9 cellular contexts compared by ENCODE assay signal in the genomic region with DNA sequence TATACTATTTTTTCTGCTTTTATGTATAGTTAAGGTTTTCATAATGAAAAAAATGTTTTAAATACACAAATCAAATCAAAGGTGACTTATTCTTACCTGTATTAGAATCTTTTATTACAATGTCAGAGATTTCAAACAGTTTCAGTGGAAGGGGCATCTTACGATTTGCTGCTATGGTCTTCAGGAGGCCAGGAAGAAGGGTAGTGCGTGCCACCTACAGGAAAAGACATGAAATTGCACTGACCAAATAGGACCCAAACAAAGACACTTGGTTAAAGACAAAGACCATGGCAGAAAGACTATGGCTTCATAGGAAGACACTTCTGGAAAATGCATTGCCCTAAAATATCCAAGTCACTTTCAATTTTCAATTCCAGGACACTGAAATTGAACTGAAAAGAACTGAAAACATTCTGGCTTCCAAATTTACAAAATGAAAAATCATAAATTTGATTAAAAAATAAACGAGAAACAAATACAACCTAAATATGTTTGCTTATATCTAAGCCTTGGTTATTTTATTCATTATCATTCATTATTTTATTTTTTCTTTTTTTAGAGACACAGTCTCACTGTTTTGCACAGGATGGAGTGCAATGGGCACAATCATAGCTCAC. TPM values are rescaled to one million over a fixed set of nuclear protein-coding genes. Genes with fewer than 3 reads are reported as not detected.
DNase-seq lines count a peak whose midpoint lies in the region; ATAC-seq and TF ChIP-seq lines count a peak whose summit lies in the region.
"Had no signal": no experiment of that assay in that cellular context is flagged by ENCODE, and none has a peak within 500 bp of the region (broad histone marks: within the 10 kb centered on the region; RNA-seq: fewer than 3 reads in every experiment).

No MANE protein-coding gene starts in this region.

- H3K27me3 ChIP-seq in OCI-LY3 (ENCODE audit: low read depth, low read length) (no peaks in the 10 kb centered on the region), dorsolateral prefrontal cortex (no peaks in the 10 kb centered on the region)

- peaks cover 7% of the 10 kb centered on the region; the same call in 1 of the 2 replicates for H3K79me2 ChIP-seq in OCI-LY3 (ENCODE audit: low read length)

- H3K36me3 Mint-ChIP-seq in mesothelial cell of epicardium: peaks cover 16% of the 10 kb centered on the region
- peaks cover 27% of the 10 kb centered on the region for H3K36me3 Mint-ChIP-seq in activated CD4-positive, alpha-beta memory T cell treated with anti-CD3 and anti-CD28 coated beads for 36 hours

- no peak overlapping the region for H3K27ac Mint-ChIP-seq in mesothelial cell of epicardium
- no peak overlapping the region for H3K27ac Mint-ChIP-seq in activated CD4-positive, alpha-beta memory T cell treated with anti-CD3 and anti-CD28 coated beads for 36 hours
- H3K27ac Mint-ChIP-seq: CD8-positive, alpha-beta memory T cell had no signal

- no peaks in the 10 kb centered on the region for H3K9me3 Mint-ChIP-seq in mesothelial cell of epicardium
- H3K9me3 Mint-ChIP-seq in activated CD4-positive, alpha-beta memory T cell treated with anti-CD3 and anti-CD28 coated beads for 36 hours: no peaks in the 10 kb centered on the region
- H3K9me3 Mint-ChIP-seq: CD8-positive, alpha-beta memory T cell had no signal

- intact Hi-C loops in dorsolateral prefrontal cortex (cut with DNase I): loop anchor here (5.0 to 10.0 kb wide), 4 partner anchors 49 to 559 kb away; no protein-coding TSS in a partner anchor
- intact Hi-C loops in activated CD4-positive, alpha-beta memory T cell treated with anti-CD3 and anti-CD28 coated beads for 36 hours (cut with micrococcal nuclease): loop anchor here (1.0 kb wide), 2 partner anchors 296 to 557 kb away; no protein-coding TSS in a partner anchor

- no peak overlapping the region for H3K4me3 Mint-ChIP-seq in mesothelial cell of epicardium
- H3K4me3 Mint-ChIP-seq in activated CD4-positive, alpha-beta memory T cell treated with anti-CD3 and anti-CD28 coated beads for 36 hours: no peak overlapping the region
- H3K4me3 Mint-ChIP-seq: CD8-positive, alpha-beta memory T cell had no signal

- no peak overlapping the region for H3K4me2 ChIP-seq in OCI-LY3 (ENCODE audit: low read length)

- no peaks in the 10 kb centered on the region for H4K20me1 ChIP-seq in OCI-LY3 (ENCODE audit: insufficient read depth, low read length)

- peak; percentile 93 for ATAC-seq in GM21723 (IDR thresholded peaks at IDR 0.05; ENCODE audit: unreplicated experiment)

- H3K4me3 ChIP-seq in OCI-LY3 (ENCODE audit: low read length): no peak overlapping the region
- no peak overlapping the region for H3K4me3 ChIP-seq in dorsolateral prefrontal cortex

- peaks cover 17% of the 10 kb centered on the region for H3K36me3 ChIP-seq in OCI-LY3 (replicated peaks; ENCODE audit: low read depth, low read length)

- H2AFZ ChIP-seq in OCI-LY3 (ENCODE audit: low read depth, low read length): no peak overlapping the region

- H3K9me3 ChIP-seq in OCI-LY3 (ENCODE audit: insufficient read depth, low read length): no peaks in the 10 kb centered on the region

- H3K4me1 Mint-ChIP-seq in mesothelial cell of epicardium: no peaks in the 10 kb centered on the region
- no peaks in the 10 kb centered on the region for H3K4me1 Mint-ChIP-seq in activated CD4-positive, alpha-beta memory T cell treated with anti-CD3 and anti-CD28 coated beads for 36 hours (ENCODE audit: low read depth)

- no peak overlapping the region for H3K9ac ChIP-seq in OCI-LY3 (ENCODE audit: low read length)

- POLR2A ChIA-PET in activated CD4-positive, alpha-beta memory T cell treated with anti-CD3 and anti-CD28 coated beads for 36 hours (lab: Charles Lee): no interaction called here

- CTCF ChIA-PET in activated CD4-positive, alpha-beta memory T cell treated with anti-CD3 and anti-CD28 coated beads for 36 hours (lab: Charles Lee): interaction anchor here (0.9 to 2.6 kb wide), 6 partner anchors 9 to 556 kb away, joined by 3 to 24 read pairs (median 3); no protein-coding TSS in a partner anchor

- TF ChIP-seq CTCF in OCI-LY3 (IDR thresholded peaks at IDR 0.05; ENCODE audit: low read depth, low read length) (peak; percentile 64), dorsolateral prefrontal cortex (IDR thresholded peaks at IDR 0.05 in 54 of 56, conservative IDR thresholded peaks at IDR 0.05 in 2 of 56; ENCODE audit: low read depth in 1 of 56, partially characterized antibody in 56 of 56) (peak; percentile 49 to 91 (median 80)), mesothelial cell of epicardium (IDR thresholded peaks at IDR 0.05; ENCODE audit: unreplicated experiment) (peak; percentile 75)

- peak; percentile 2 to 42 for DNase-seq in NOMO-1 (lab: John Stamatoyannopoulos, UW; ENCODE audit: unreplicated experiment in 2 of 2)
- no peak for DNase-seq in NOMO-1 treated with dmso at 0.1 percent for 144 hours (lab: John Stamatoyannopoulos, UW; ENCODE audit: unreplicated experiment)
- DNase-seq in HuH-7.5 (ENCODE audit: low spot score): peak; percentile 51
- DNase-seq in dorsolateral prefrontal cortex: peak in 2 of 10 donors; percentile 9 to 20
- no peak for DNase-seq in mesothelial cell of epicardium (ENCODE audit: low spot score in 2 of 2, unreplicated experiment in 2 of 2)
- no peak for DNase-seq in activated CD4-positive, alpha-beta memory T cell treated with anti-CD3 and anti-CD28 coated beads for 36 hours

- H3K27ac ChIP-seq in OCI-LY3 (ENCODE audit: low read length) (no peak overlapping the region), dorsolateral prefrontal cortex (no peak overlapping the region)

- no peaks in the 10 kb centered on the region for H3K27me3 Mint-ChIP-seq in mesothelial cell of epicardium (ENCODE audit: low read depth)
- no peaks in the 10 kb centered on the region for H3K27me3 Mint-ChIP-seq in activated CD4-positive, alpha-beta memory T cell treated with anti-CD3 and anti-CD28 coated beads for 36 hours
- H3K27me3 Mint-ChIP-seq: CD8-positive, alpha-beta memory T cell had no signal

- H3K4me1 ChIP-seq in OCI-LY3 (ENCODE audit: low read length): no peaks in the 10 kb centered on the region

RNA-seq across cellular contexts. Expression of gene FARSB, which starts 42.1 kb away (rescaled TPM):
- 10 to 100 TPM; 13.2 to 41.5 (median 27.8) TPM for total RNA-seq in dorsolateral prefrontal cortex
- 17.7 to 19.1 TPM (median 18.5 TPM) in 3 replicates for total RNA-seq in mesothelial cell of epicardium
- total RNA-seq in activated CD4-positive, alpha-beta memory T cell treated with anti-CD3 and anti-CD28 coated beads for 36 hours: 10 to 100 TPM; 40.3 to 41.4 TPM

RNA-seq across cellular contexts. Expression of gene MOGAT1, which starts 57.6 kb away (rescaled TPM):
- total RNA-seq in dorsolateral prefrontal cortex (1 to 10 TPM in 32 of 120 experiments, under 1 TPM in 59, not detected in 29; 0.44 to 3.4 (median 0.85) TPM), mesothelial cell of epicardium (not detected in 3 replicates)
- not detected for total RNA-seq in activated CD4-positive, alpha-beta memory T cell treated with anti-CD3 and anti-CD28 coated beads for 36 hours
- total RNA-seq: CD8-positive, alpha-beta memory T cell had no signal

Comparison
In these comparisons a context has a peak if more than half of its experiments do, and no peak if none do; other contexts are left out.
1. DNase-seq: peak in NOMO-1 (2 of 2) and HuH-7.5 (single experiment); none in NOMO-1 treated with dmso at 0.1 percent for 144 hours (single experiment), mesothelial cell of epicardium (0 of 2) and activated CD4-positive, alpha-beta memory T cell treated with anti-CD3 and anti-CD28 coated beads for 36 hours (single experiment).
2. Peak in every context shown above with its lines, with median percentiles within 50 percentile points of each other: CTCF ChIP-seq.